In the genomic region with DNA sequence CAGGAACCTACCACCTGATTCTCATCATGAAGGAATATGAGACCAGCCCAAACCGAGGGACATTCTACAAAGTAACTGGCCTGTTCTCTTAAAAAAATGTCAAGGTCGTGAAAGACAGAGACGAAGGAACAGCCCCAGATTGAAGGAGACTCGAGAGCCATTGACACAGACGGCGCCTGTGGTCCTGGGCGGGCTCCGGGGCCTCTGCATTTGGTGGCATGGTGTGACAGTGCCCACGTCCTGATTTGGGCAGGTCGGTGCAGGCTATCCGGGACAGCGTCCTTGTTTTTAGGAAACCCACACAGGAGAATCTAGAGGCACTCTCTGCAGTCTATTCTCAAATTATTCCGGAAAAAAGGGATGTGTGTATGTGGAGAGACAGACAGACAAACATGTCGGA, we compare ENCODE assay signal across 17 cellular contexts.
DNase-seq lines count a peak whose midpoint lies in the region; ATAC-seq, FAIRE-seq and TF ChIP-seq lines count a peak whose summit lies in the region.
"Had no signal": no experiment of that assay in that cellular context is flagged by ENCODE, and none has a peak within 500 bp of the region (broad histone marks: within the 10 kb centered on the region; RNA-seq: fewer than 3 reads in every experiment).

No MANE protein-coding gene starts in this region.

- H3K27me3 ChIP-seq in astrocyte (ENCODE audit: insufficient read depth, low read length) (no peaks in the 10 kb centered on the region), upper lobe of left lung (no peaks in the 10 kb centered on the region)
- H3K27me3 ChIP-seq: adrenal gland, Peyer's patch had no signal

- H3K27ac Mint-ChIP-seq in astrocyte (ENCODE audit: unreplicated experiment), result no peak overlapping the region
- peak overlapping the region in 2 of 3 experiments; percentile 67 to 93 for H3K27ac Mint-ChIP-seq in nephron
- H3K27ac Mint-ChIP-seq: activated CD8-positive, alpha-beta memory T cell treated with anti-CD3 and anti-CD28 coated beads, Interleukin-2, amount 10 ng/mL, durations not matched to agents 7 days and 5 days had no signal

- H3K27me3 Mint-ChIP-seq in astrocyte (ENCODE audit: low read depth, unreplicated experiment) (peaks cover 2% of the 10 kb centered on the region), nephron (ENCODE audit: low read depth) (no peaks in the 10 kb centered on the region)
- H3K27me3 Mint-ChIP-seq: activated CD8-positive, alpha-beta memory T cell treated with anti-CD3 and anti-CD28 coated beads, Interleukin-2, amount 10 ng/mL, durations not matched to agents 7 days and 5 days; central memory CD8-positive, alpha-beta T cell had no signal

- no peak overlapping the region for H2AFZ ChIP-seq in astrocyte (ENCODE audit: low read depth, low read length)

- peaks cover 10% of the 10 kb centered on the region for H3K4me1 ChIP-seq in astrocyte (ENCODE audit: insufficient read depth, low read length)
- H3K4me1 ChIP-seq in upper lobe of left lung, result peaks cover 23 to 37% (median 32%) of the 10 kb centered on the region in 4 donors

- peaks cover 4% of the 10 kb centered on the region for H3K36me3 Mint-ChIP-seq in astrocyte (ENCODE audit: low read depth, unreplicated experiment)
- H3K36me3 Mint-ChIP-seq in nephron (ENCODE audit: low read depth), result no peaks in the 10 kb centered on the region
- H3K36me3 Mint-ChIP-seq: activated CD8-positive, alpha-beta memory T cell treated with anti-CD3 and anti-CD28 coated beads, Interleukin-2, amount 10 ng/mL, durations not matched to agents 7 days and 5 days had no signal

- no peaks in the 10 kb centered on the region for H3K79me2 ChIP-seq in astrocyte (ENCODE audit: insufficient read depth, low read length)

- H3K36me3 ChIP-seq in astrocyte (ENCODE audit: insufficient read depth, low read length), result no peaks in the 10 kb centered on the region
- H3K36me3 ChIP-seq in upper lobe of left lung, result no peaks in the 10 kb centered on the region
- H3K36me3 ChIP-seq: adrenal gland, Peyer's patch had no signal

- H3K9ac ChIP-seq in astrocyte (ENCODE audit: low read length), result no peak overlapping the region

- no peak for TF ChIP-seq EP300 in upper lobe of left lung (IDR thresholded peaks at IDR 0.05)

- WGBS in upper lobe of left lung, 2 donors, result 89% methylated on average over 14 of the region's 14 CpGs

- no peak overlapping the region for H3K4me2 ChIP-seq in astrocyte (ENCODE audit: low read length)

- peak; percentile 33 for DNase-seq in activated CD8-positive, alpha-beta memory T cell treated with anti-CD3 and anti-CD28 coated beads for 24 hours
- DNase-seq in activated CD8-positive, alpha-beta memory T cell treated with anti-CD3 and anti-CD28 coated beads, Interleukin-2, amount 50 U/mL, for 4 hours, result no peak
- DNase-seq in astrocyte (ENCODE audit: low read depth) (no peak), upper lobe of left lung (no peak), NCI-H1417 (lab: John Stamatoyannopoulos, UW) (no peak), RKO (ENCODE audit: low spot score) (no peak), NAMALWA (ENCODE audit: low spot score) (no peak)
- DNase-seq: 8988T; activated CD8-positive, alpha-beta memory T cell treated with anti-CD3 and anti-CD28 coated beads, Interleukin-2, amount 10 ng/mL, durations not matched to agents 7 days and 5 days; DMS 273 treated with DMSO at 0.1 percent for 48 hours; islet precursor cell; Kasumi-1 had no signal

- H3K9me3 ChIP-seq in astrocyte (ENCODE audit: insufficient read depth, low read depth, low read length) (no peaks in the 10 kb centered on the region), upper lobe of left lung (no peaks in the 10 kb centered on the region)
- H3K9me3 ChIP-seq: adrenal gland, Peyer's patch had no signal

- peaks cover 12% of the 10 kb centered on the region for H3K4me1 Mint-ChIP-seq in astrocyte (ENCODE audit: low read depth, unreplicated experiment)
- peaks cover 42% of the 10 kb centered on the region for H3K4me1 Mint-ChIP-seq in nephron

- H3K9me3 Mint-ChIP-seq in astrocyte (ENCODE audit: unreplicated experiment) (peaks cover 6% of the 10 kb centered on the region), nephron (no peaks in the 10 kb centered on the region)
- H3K9me3 Mint-ChIP-seq: central memory CD8-positive, alpha-beta T cell had no signal

- H3K4me3 ChIP-seq in astrocyte (ENCODE audit: insufficient read depth, low read depth, low read length), result no peak overlapping the region
- H3K4me3 ChIP-seq in upper lobe of left lung, result no peak overlapping the region
- H3K4me3 ChIP-seq: adrenal gland, Peyer's patch had no signal

- no peaks in the 10 kb centered on the region for H4K20me1 ChIP-seq in astrocyte (ENCODE audit: insufficient read depth, low read length)

- FAIRE-seq in astrocyte (lab: Jason Lieb, UNC), result no peak
- FAIRE-seq: GM12892 had no signal

- no peak overlapping the region for H3K27ac ChIP-seq in astrocyte (ENCODE audit: low read depth, low read length)
- H3K27ac ChIP-seq in upper lobe of left lung, result peak overlapping the region; percentile 82 to 89 (median 88)

- H3K4me3 Mint-ChIP-seq in astrocyte (ENCODE audit: unreplicated experiment) (peak overlapping the region; percentile 47), nephron (no peak overlapping the region)
- H3K4me3 Mint-ChIP-seq: activated CD8-positive, alpha-beta memory T cell treated with anti-CD3 and anti-CD28 coated beads, Interleukin-2, amount 10 ng/mL, durations not matched to agents 7 days and 5 days; central memory CD8-positive, alpha-beta T cell had no signal

- no peak for ATAC-seq in upper lobe of left lung (ENCODE audit: low FRiP score in 2 of 2)
- ATAC-seq: activated CD8-positive, alpha-beta memory T cell treated with anti-CD3 and anti-CD28 coated beads, Interleukin-2, amount 10 ng/mL, durations not matched to agents 7 days and 5 days had no signal

- no peak for TF ChIP-seq CTCF in astrocyte (IDR thresholded peaks at IDR 0.05; ENCODE audit: insufficient read depth, low read depth, low read length)
- TF ChIP-seq CTCF in nephron (IDR thresholded peaks at IDR 0.05; ENCODE audit: unreplicated experiment in 3 of 3), result no peak
- TF ChIP-seq CTCF in upper lobe of left lung (IDR thresholded peaks at IDR 0.05), result no peak

- no peak for TF ChIP-seq POLR2A in upper lobe of left lung (IDR thresholded peaks at IDR 0.05)
